Comparison of ENCODE assay signal across 1 cellular context in genomic region chr1:23825076-23825761, GRCh38.
TF ChIP-seq lines count a peak whose summit lies in the region.

HMGCL (minus strand) TSS chr1:23825429; CDS start chr1:23825415, 14 bp downstream.

TF ChIP-seq in HepG2, 621 proteins besides CTCF, POLR2A, EP300 and RAD21 (continued from another document and continues in another):
- no peak for TF ChIP-seq ZNF276 (CRISPR knock-in tag; IDR thresholded peaks at IDR 0.05; ENCODE audit: low read depth)
- TF ChIP-seq IRF1 (CRISPR knock-in tag; IDR thresholded peaks at IDR 0.05; ENCODE audit: low read depth), result peak; percentile 89; the same call in 1 of the 2 replicates
- peak; percentile 89; the same call in 1 of the 3 replicates for TF ChIP-seq MXI1 (IDR thresholded peaks at IDR 0.05; ENCODE audit: borderline replicate concordance, low read depth, low read length)
- TF ChIP-seq, protein P1, sequence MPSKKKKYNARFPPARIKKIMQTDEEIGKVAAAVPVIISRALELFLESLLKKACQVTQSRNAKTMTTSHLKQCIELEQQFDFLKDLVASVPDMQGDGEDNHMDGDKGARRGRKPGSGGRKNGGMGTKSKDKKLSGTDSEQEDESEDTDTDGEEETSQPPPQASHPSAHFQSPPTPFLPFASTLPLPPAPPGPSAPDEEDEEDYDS (CRISPR knock-in tag; IDR thresholded peaks at IDR 0.05), result peak; percentile 79
- peak; percentile 79 for TF ChIP-seq ARNTL (CRISPR knock-in tag; IDR thresholded peaks at IDR 0.05)
- peak; percentile 46; the same call in 1 of the 2 replicates for TF ChIP-seq ZNF567 (CRISPR knock-in tag; IDR thresholded peaks at IDR 0.05; ENCODE audit: borderline replicate concordance)
- TF ChIP-seq ZFP62 (CRISPR knock-in tag; IDR thresholded peaks at IDR 0.05), result no peak
- TF ChIP-seq GMEB1 (CRISPR knock-in tag; IDR thresholded peaks at IDR 0.05; ENCODE audit: borderline replicate concordance), result peak; percentile 68; the same call in 1 of the 2 replicates
- TF ChIP-seq AGO2 (optimal IDR thresholded peaks at IDR 0.05; ENCODE audit: low read depth, low read length), result peak; percentile 77
- no peak for TF ChIP-seq ARNT (IDR thresholded peaks at IDR 0.05)
- TF ChIP-seq ZNF746 (CRISPR knock-in tag; IDR thresholded peaks at IDR 0.05), result peak; percentile 51; the same call in 1 of the 2 replicates
- peak; percentile 79; the same call in 1 of the 2 replicates for TF ChIP-seq SRY (CRISPR knock-in tag; IDR thresholded peaks at IDR 0.05)
- no peak for TF ChIP-seq TRIM22 (IDR thresholded peaks at IDR 0.05)
- TF ChIP-seq ZC3H4 (CRISPR knock-in tag; IDR thresholded peaks at IDR 0.05; ENCODE audit: borderline replicate concordance), result peak; percentile 60; the same call in 1 of the 2 replicates
- TF ChIP-seq, protein P2, sequence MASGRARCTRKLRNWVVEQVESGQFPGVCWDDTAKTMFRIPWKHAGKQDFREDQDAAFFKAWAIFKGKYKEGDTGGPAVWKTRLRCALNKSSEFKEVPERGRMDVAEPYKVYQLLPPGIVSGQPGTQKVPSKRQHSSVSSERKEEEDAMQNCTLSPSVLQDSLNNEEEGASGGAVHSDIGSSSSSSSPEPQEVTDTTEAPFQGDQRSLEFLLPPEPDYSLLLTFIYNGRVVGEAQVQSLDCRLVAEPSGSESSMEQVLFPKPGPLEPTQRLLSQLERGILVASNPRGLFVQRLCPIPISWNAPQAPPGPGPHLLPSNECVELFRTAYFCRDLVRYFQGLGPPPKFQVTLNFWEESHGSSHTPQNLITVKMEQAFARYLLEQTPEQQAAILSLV (CRISPR knock-in tag; IDR thresholded peaks at IDR 0.05; ENCODE audit: borderline replicate concordance), result peak; percentile 89
- no peak for TF ChIP-seq ZSCAN22 (CRISPR knock-in tag; IDR thresholded peaks at IDR 0.05)
- peak; percentile 35; the same call in 1 of the 2 replicates for TF ChIP-seq ZNF274 (CRISPR knock-in tag; IDR thresholded peaks at IDR 0.05)
- TF ChIP-seq, protein P3, sequence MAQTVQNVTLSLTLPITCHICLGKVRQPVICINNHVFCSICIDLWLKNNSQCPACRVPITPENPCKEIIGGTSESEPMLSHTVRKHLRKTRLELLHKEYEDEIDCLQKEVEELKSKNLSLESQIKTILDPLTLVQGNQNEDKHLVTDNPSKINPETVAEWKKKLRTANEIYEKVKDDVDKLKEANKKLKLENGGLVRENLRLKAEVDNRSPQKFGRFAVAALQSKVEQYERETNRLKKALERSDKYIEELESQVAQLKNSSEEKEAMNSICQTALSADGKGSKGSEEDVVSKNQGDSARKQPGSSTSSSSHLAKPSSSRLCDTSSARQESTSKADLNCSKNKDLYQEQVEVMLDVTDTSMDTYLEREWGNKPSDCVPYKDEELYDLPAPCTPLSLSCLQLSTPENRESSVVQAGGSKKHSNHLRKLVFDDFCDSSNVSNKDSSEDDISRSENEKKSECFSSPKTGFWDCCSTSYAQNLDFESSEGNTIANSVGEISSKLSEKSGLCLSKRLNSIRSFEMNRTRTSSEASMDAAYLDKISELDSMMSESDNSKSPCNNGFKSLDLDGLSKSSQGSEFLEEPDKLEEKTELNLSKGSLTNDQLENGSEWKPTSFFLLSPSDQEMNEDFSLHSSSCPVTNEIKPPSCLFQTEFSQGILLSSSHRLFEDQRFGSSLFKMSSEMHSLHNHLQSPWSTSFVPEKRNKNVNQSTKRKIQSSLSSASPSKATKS (CRISPR knock-in tag; IDR thresholded peaks at IDR 0.05), result no peak
- TF ChIP-seq ZNF773 (CRISPR knock-in tag; IDR thresholded peaks at IDR 0.05; ENCODE audit: borderline replicate concordance), result 0 out of 2 replicates have a peak, but pooled peaks have one; percentile 68
- peak; percentile 93 for TF ChIP-seq E2F2 (CRISPR knock-in tag; IDR thresholded peaks at IDR 0.05; ENCODE audit: borderline replicate concordance)
- TF ChIP-seq ELF4 (CRISPR knock-in tag; IDR thresholded peaks at IDR 0.05; ENCODE audit: borderline replicate concordance), result peak; percentile 75; the same call in 1 of the 2 replicates
- TF ChIP-seq TAF1 (CRISPR knock-in tag; IDR thresholded peaks at IDR 0.05), result peak; percentile 99
- no peak for TF ChIP-seq ZNF709 (CRISPR knock-in tag; IDR thresholded peaks at IDR 0.05)
- no peak for TF ChIP-seq ZNF333 (CRISPR knock-in tag; IDR thresholded peaks at IDR 0.05; ENCODE audit: borderline replicate concordance)
- TF ChIP-seq ATF3 (CRISPR knock-in tag; IDR thresholded peaks at IDR 0.05), result peak; percentile 64
- peak; percentile 71; the same call in 1 of the 2 replicates for TF ChIP-seq SAFB2 (CRISPR knock-in tag; IDR thresholded peaks at IDR 0.05; ENCODE audit: borderline replicate concordance, low read depth)
- peak; percentile 89 for TF ChIP-seq KDM5A (IDR thresholded peaks at IDR 0.05; ENCODE audit: borderline replicate concordance, low read length)
- TF ChIP-seq, protein P4, sequence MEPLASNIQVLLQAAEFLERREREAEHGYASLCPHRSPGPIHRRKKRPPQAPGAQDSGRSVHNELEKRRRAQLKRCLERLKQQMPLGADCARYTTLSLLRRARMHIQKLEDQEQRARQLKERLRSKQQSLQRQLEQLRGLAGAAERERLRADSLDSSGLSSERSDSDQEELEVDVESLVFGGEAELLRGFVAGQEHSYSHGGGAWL (CRISPR knock-in tag; IDR thresholded peaks at IDR 0.05), result peak; percentile 80; the same call in 1 of the 2 replicates
- TF ChIP-seq CC2D1A (CRISPR knock-in tag; IDR thresholded peaks at IDR 0.05), result 0 out of 2 replicates have a peak, but pooled peaks have one; percentile 32
- peak; percentile 47 for TF ChIP-seq AGO1 (IDR thresholded peaks at IDR 0.05; ENCODE audit: low read depth, low read length, poor library complexity, severe bottlenecking)
- peak; percentile 51; the same call in 1 of the 2 replicates for TF ChIP-seq FOXK1 (CRISPR knock-in tag; IDR thresholded peaks at IDR 0.05; ENCODE audit: borderline replicate concordance, low read depth)
- TF ChIP-seq HIVEP1 (CRISPR knock-in tag; IDR thresholded peaks at IDR 0.05), result peak; percentile 44; the same call in 1 of the 2 replicates
- TF ChIP-seq FOXM1 (CRISPR knock-in tag; IDR thresholded peaks at IDR 0.05), result peak; percentile 69; the same call in 1 of the 2 replicates
- TF ChIP-seq, protein P5, sequence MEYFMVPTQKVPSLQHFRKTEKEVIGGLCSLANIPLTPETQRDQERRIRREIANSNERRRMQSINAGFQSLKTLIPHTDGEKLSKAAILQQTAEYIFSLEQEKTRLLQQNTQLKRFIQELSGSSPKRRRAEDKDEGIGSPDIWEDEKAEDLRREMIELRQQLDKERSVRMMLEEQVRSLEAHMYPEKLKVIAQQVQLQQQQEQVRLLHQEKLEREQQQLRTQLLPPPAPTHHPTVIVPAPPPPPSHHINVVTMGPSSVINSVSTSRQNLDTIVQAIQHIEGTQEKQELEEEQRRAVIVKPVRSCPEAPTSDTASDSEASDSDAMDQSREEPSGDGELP (IDR thresholded peaks at IDR 0.05; ENCODE audit: borderline replicate concordance, low read depth), result peak; percentile 99
- TF ChIP-seq ZNF451 (CRISPR knock-in tag; IDR thresholded peaks at IDR 0.05), result peak; percentile 71
- peak; percentile 47; the same call in 1 of the 2 replicates for TF ChIP-seq ZNF225 (CRISPR knock-in tag; IDR thresholded peaks at IDR 0.05)
- peak; percentile 63; the same call in 1 of the 2 replicates for TF ChIP-seq MEF2D (CRISPR knock-in tag; IDR thresholded peaks at IDR 0.05)
- TF ChIP-seq ZBTB34 (CRISPR knock-in tag; IDR thresholded peaks at IDR 0.05), result no peak
- TF ChIP-seq, protein P6, sequence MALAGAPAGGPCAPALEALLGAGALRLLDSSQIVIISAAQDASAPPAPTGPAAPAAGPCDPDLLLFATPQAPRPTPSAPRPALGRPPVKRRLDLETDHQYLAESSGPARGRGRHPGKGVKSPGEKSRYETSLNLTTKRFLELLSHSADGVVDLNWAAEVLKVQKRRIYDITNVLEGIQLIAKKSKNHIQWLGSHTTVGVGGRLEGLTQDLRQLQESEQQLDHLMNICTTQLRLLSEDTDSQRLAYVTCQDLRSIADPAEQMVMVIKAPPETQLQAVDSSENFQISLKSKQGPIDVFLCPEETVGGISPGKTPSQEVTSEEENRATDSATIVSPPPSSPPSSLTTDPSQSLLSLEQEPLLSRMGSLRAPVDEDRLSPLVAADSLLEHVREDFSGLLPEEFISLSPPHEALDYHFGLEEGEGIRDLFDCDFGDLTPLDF (CRISPR knock-in tag; IDR thresholded peaks at IDR 0.05), result peak; percentile 69
- TF ChIP-seq, protein P7, sequence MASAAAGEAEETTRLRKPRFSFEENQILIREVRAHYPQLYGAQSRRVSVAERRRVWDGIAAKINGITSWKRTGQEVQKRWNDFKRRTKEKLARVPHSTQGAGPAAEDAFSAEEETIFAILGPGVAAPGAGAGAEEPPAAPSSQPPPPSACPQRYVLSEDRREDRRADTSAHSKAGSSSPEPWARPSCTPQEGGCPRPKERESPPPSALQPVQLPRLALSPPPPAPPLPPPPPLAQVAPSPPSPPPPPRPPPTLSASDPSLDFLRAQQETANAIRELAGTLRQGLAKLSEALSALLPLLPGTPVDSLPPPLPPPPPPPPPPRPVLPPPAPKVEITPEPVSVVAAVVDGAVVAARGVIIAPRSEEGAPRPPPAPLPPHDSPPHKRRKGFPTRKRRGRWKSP (CRISPR knock-in tag; IDR thresholded peaks at IDR 0.05), result peak; percentile 54; the same call in 1 of the 2 replicates
- no peak for TF ChIP-seq FLYWCH1 (CRISPR knock-in tag; IDR thresholded peaks at IDR 0.05)
